In genomic region chr12:752673-753400, GRCh38 we compare ENCODE assay signal across 8 cellular contexts. TPM values are rescaled to one million over a fixed set of nuclear protein-coding genes. Genes with fewer than 3 reads are reported as not detected.
DNase-seq lines count a peak whose midpoint lies in the region; ATAC-seq and TF ChIP-seq lines count a peak whose summit lies in the region.

No MANE protein-coding gene starts in this region.

- H3K27me3 Mint-ChIP-seq in CD4-positive, alpha-beta memory T cell, result no peaks in the 10 kb centered on the region
- H3K27me3 Mint-ChIP-seq in T-cell, result no peaks in the 10 kb centered on the region

- no peaks in the 10 kb centered on the region for H3K27me3 ChIP-seq in CD4-positive, alpha-beta memory T cell (ENCODE audit: insufficient read depth, low read length)
- no peaks in the 10 kb centered on the region for H3K27me3 ChIP-seq in kidney epithelial cell (ENCODE audit: control insufficient read depth, insufficient read depth, low read length)

- no peaks in the 10 kb centered on the region for H3K36me3 ChIP-seq in CD4-positive, alpha-beta memory T cell (ENCODE audit: insufficient read depth, low read length)
- H3K36me3 ChIP-seq in kidney epithelial cell (ENCODE audit: control insufficient read depth, insufficient read depth, low read length), result no peaks in the 10 kb centered on the region

- H3K4me1 Mint-ChIP-seq in CD4-positive, alpha-beta memory T cell, result peaks cover 13 to 28% (median 19%) of the 10 kb centered on the region in 4 donors
- H3K4me1 Mint-ChIP-seq in T-cell, result peaks cover 23 to 47% (median 32%) of the 10 kb centered on the region in 3 donors

- POLR2A ChIA-PET in CD4-positive, alpha-beta memory T cell (lab: Charles Lee; ENCODE audit: partially characterized antibody), result interaction anchor here (0.6 to 6.4 kb wide), 38 partner anchors 9 to 848 kb away, joined by 3 to 138 read pairs (median 8); partner anchors contain the start of genes NINJ2 and RAD52
- POLR2A ChIA-PET in T-cell (lab: Charles Lee), result interaction anchor here (0.7 to 2.7 kb wide), 3 partner anchors 24 to 79 kb away, joined by 3 to 27 read pairs (median 3); no protein-coding TSS in a partner anchor

- H3K27ac Mint-ChIP-seq in CD4-positive, alpha-beta memory T cell, result peak overlapping the region in 4 of 7 donors; percentile 80 to 96 (median 88)
- H3K27ac Mint-ChIP-seq in T-cell, result peak overlapping the region in 1 of 2 donors; percentile 85

- H3K4me1 ChIP-seq in CD4-positive, alpha-beta memory T cell (ENCODE audit: insufficient read depth, low read length), result peaks cover 47% of the 10 kb centered on the region

- no peak for TF ChIP-seq CTCF in kidney epithelial cell (IDR thresholded peaks at IDR 0.05; ENCODE audit: insufficient read depth, low read length, poor library complexity, severe bottlenecking)

- H3K36me3 Mint-ChIP-seq in CD4-positive, alpha-beta memory T cell, result peaks cover 0 to 18% of the 10 kb centered on the region in 2 donors
- H3K36me3 Mint-ChIP-seq in T-cell, result no peaks in the 10 kb centered on the region

- H3K9me3 ChIP-seq in CD4-positive, alpha-beta memory T cell (ENCODE audit: control insufficient read depth in 1 of 2, low read length in 2 of 2), result no peaks in the 10 kb centered on the region

- no peaks in the 10 kb centered on the region for H3K9me3 Mint-ChIP-seq in CD4-positive, alpha-beta memory T cell
- H3K9me3 Mint-ChIP-seq in T-cell, result no peaks in the 10 kb centered on the region

- intact Hi-C loops in CD4-positive, alpha-beta memory T cell (cut with micrococcal nuclease), result loop anchor here (1.0 to 5.0 kb wide), 5 partner anchors 36 to 938 kb away; partner anchors contain the start of genes ADIPOR2, CCDC77, FBXL14 and RAD52

- H3K4me3 ChIP-seq in CD4-positive, alpha-beta memory T cell (ENCODE audit: low read length in 2 of 2), result peak overlapping the region; percentile 90 to 96
- peak overlapping the region; percentile 92 for H3K4me3 ChIP-seq in kidney epithelial cell (ENCODE audit: low read depth, low read length)

- H3K4me3 Mint-ChIP-seq in CD4-positive, alpha-beta memory T cell, result peak overlapping the region in 7 of 8 donors; percentile 86 to 98 (median 94)
- peak overlapping the region in 2 of 3 donors; percentile 92 to 93 for H3K4me3 Mint-ChIP-seq in T-cell

- DNase-seq in CD4-positive, alpha-beta memory T cell, result peak; percentile 44 to 65 (median 55)
- DNase-seq in T-cell, result peak in 24 of 34 experiments; percentile 4 to 50 (median 22)
- DNase-seq in caudate nucleus (lab: John Stamatoyannopoulos, UW), result peak in 30 of 61 donors; percentile 33 to 88 (median 60)
- no peak for DNase-seq in kidney epithelial cell (ENCODE audit: low read depth)
- peak; percentile 21 for DNase-seq in stimulated activated CD8-positive, alpha-beta memory T cell treated with anti-CD3 and anti-CD28 coated beads, Interleukin-12 subunit alpha, Interleukin-12 subunit beta, amount 100 ng/mL, for 4 hours (ENCODE audit: low read depth)
- DNase-seq in NCI-H2029 treated with DMSO at 0.1 percent for 48 hours (lab: John Stamatoyannopoulos, UW), result no peak

- H3K27ac ChIP-seq in CD4-positive, alpha-beta memory T cell (ENCODE audit: low read depth, low read length), result peak overlapping the region; percentile 89
- H3K27ac ChIP-seq in caudate nucleus (ENCODE audit: low read depth, low read length), result peak overlapping the region; percentile 92

- ATAC-seq in GM19043 (IDR thresholded peaks at IDR 0.05; ENCODE audit: low read depth, unreplicated experiment) (peak; percentile 12), HG03280 (IDR thresholded peaks at IDR 0.05; ENCODE audit: unreplicated experiment) (peak; percentile 26), T-cell (replicated peaks in 1 of 4) (peak; percentile 28 to 46 (median 36))

- CTCF ChIA-PET in CD4-positive, alpha-beta memory T cell (lab: Charles Lee; ENCODE audit: partially characterized antibody), result interaction anchor here (0.6 to 6.3 kb wide), 16 partner anchors 19 to 199 kb away, joined by 3 to 112 read pairs (median 18); no protein-coding TSS in a partner anchor
- CTCF ChIA-PET in T-cell (lab: Charles Lee), result interaction anchor here (0.6 to 4.5 kb wide), 6 partner anchors 9 to 138 kb away, joined by 5 to 51 read pairs (median 10); no protein-coding TSS in a partner anchor

RNA-seq across cellular contexts. Expression of gene WNK1, which starts 0.5 kb away (rescaled TPM):
- total RNA-seq in CD4-positive, alpha-beta memory T cell, result 100 to 1,000 TPM; 192 to 194 TPM
- polyA plus RNA-seq in CD4-positive, alpha-beta memory T cell, result 10 to 100 TPM in 1 of 2 donors, 1 to 10 TPM in 1; 4.5 to 49.5 TPM
- 100 to 1,000 TPM; 168 to 287 (median 179) TPM for total RNA-seq in T-cell
- total RNA-seq in kidney epithelial cell, result 57.6 and 89.6 TPM in 2 replicates

Comparison
In these comparisons a context has a peak if more than half of its experiments do, and no peak if none do; other contexts are left out.
1. DNase-seq: peak in CD4-positive, alpha-beta memory T cell (5 of 5), T-cell (24 of 34) and stimulated activated CD8-positive, alpha-beta memory T cell treated with anti-CD3 and anti-CD28 coated beads, Interleukin-12 subunit alpha, Interleukin-12 subunit beta, amount 100 ng/mL, for 4 hours (single experiment); none in kidney epithelial cell (single experiment) and NCI-H2029 treated with DMSO at 0.1 percent for 48 hours (single experiment).
2. Peak in every context shown above with its lines, with median percentiles within 50 percentile points of each other: ATAC-seq.